14 cellular contexts compared by ENCODE assay signal in the genomic region with DNA sequence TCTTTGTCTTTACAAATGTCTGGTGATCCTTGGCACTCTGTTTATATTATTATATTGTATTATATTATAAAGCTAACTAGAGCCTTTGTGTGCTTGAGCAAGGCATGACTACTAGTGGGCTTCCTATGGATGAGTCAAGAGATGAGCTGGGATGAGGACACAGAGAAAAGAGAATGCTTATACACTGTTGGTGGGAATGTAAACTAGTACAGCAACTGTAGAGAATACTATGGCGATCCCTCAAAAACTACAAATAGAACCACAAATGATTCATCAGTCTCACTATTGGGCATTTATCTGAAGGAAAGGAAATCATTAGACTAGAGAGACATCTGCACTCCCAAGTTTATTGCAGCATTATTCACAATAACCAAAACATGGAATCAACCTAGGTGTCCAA.
"Had no signal": no experiment of that assay in that cellular context is flagged by ENCODE, and none has a peak within 500 bp of the region (broad histone marks: within the 10 kb centered on the region; RNA-seq: fewer than 3 reads in every experiment).

No MANE protein-coding gene starts in this region.

- H3K27me3 ChIP-seq: suprapubic skin had no signal

- H3K9me3 ChIP-seq: suprapubic skin had no signal

- H3K4me3 ChIP-seq: suprapubic skin had no signal

- H3K27ac ChIP-seq: epithelial cell of prostate, suprapubic skin had no signal

- H3K4me1 ChIP-seq: suprapubic skin had no signal

- H3K36me3 ChIP-seq: suprapubic skin had no signal

- DNase-seq: activated CD4-positive, alpha-beta T cell treated with anti-CD3 and anti-CD28 coated beads, Interleukin-2, amount 50 U/mL, for 4 hours; activated CD8-positive, alpha-beta memory T cell treated with anti-CD3 and anti-CD28 coated beads, Interleukin-2, amount 10 ng/mL, durations not matched to agents 7 days and 5 days; activated effector memory CD4-positive, alpha-beta T cell treated with anti-CD3 and anti-CD28 coated beads, Interleukin-2, amount 50 U/mL, for 16 hours; activated T-cell treated with anti-CD3 and anti-CD28 coated beads, Interleukin-2, amount 50 U/mL, for 24 hours; anterior cingulate cortex; cortex of kidney; effector CD8-positive, alpha-beta T cell; immature natural killer cell; nucleus accumbens; stimulated activated CD4-positive, alpha-beta T cell treated with anti-CD3 and anti-CD28 coated beads, Interleukin-4, amount 100 ng/mL, for 1 hour; stimulated activated CD8-positive, alpha-beta memory T cell treated with anti-CD3 and anti-CD28 coated beads, Interleukin-4, amount 100 ng/mL, for 48 hours; stimulated activated naive CD8-positive, alpha-beta T cell treated with anti-CD3 and anti-CD28 coated beads, Interleukin-15, Interleukin-2, amounts not matched to agents 100 U/mL and 50 U/mL, for 24 hours had no signal
